In the genomic region with DNA sequence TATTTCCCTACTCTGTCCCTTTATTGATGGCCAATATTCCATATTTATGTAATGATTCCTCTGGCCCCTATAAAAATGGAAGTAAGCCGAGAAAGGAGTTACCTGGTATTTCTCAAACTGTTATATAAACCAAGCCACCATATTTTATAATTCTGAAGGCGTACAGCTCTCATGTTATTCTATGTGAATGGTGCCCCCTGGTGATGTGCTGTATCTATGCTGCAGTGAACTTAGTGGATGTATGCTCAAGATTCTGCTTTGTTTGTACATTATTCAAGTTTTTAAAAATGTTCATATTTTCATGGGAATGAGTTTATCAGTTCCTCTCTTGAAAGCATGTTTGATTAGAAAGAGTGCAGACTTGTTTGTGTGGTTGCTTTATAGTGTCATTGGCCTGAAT, we compare ENCODE assay signal across 9 cellular contexts.
DNase-seq lines count a peak whose midpoint lies in the region; ATAC-seq, FAIRE-seq and TF ChIP-seq lines count a peak whose summit lies in the region.
"Had no signal": no experiment of that assay in that cellular context is flagged by ENCODE, and none has a peak within 500 bp of the region (broad histone marks: within the 10 kb centered on the region; RNA-seq: fewer than 3 reads in every experiment).

No MANE protein-coding gene starts in this region.

- no peak overlapping the region for H3K4me2 ChIP-seq in astrocyte (ENCODE audit: low read length)

- H3K9ac ChIP-seq in astrocyte (ENCODE audit: low read length), result no peak overlapping the region

- H4K20me1 ChIP-seq in astrocyte (ENCODE audit: insufficient read depth, low read length), result no peaks in the 10 kb centered on the region

- CTCF ChIA-PET in CD4-positive, alpha-beta T cell (lab: Charles Lee), result no interaction called here

- FAIRE-seq in D721Med (lab: Jason Lieb, UNC), result peak; percentile 55
- no peak for FAIRE-seq in astrocyte (lab: Jason Lieb, UNC)
- FAIRE-seq: endometrium had no signal

- no peak overlapping the region for H3K4me3 Mint-ChIP-seq in astrocyte (ENCODE audit: unreplicated experiment)
- H3K4me3 Mint-ChIP-seq in CD4-positive, alpha-beta T cell, result no peak overlapping the region
- no peak overlapping the region for H3K4me3 Mint-ChIP-seq in natural killer cell treated with Interleukin-12 subunit alpha and Interleukin-12 subunit beta and Interleukin-15 and Interleukin-18, amount 100 ng/mL, for 72 hours

- no peaks in the 10 kb centered on the region for H3K79me2 ChIP-seq in astrocyte (ENCODE audit: insufficient read depth, low read length)

- no peaks in the 10 kb centered on the region for H3K36me3 ChIP-seq in astrocyte (ENCODE audit: insufficient read depth, low read length)

- H3K9me3 ChIP-seq in astrocyte (ENCODE audit: insufficient read depth, low read depth, low read length), result no peaks in the 10 kb centered on the region
- no peaks in the 10 kb centered on the region for H3K9me3 ChIP-seq in CD4-positive, alpha-beta T cell (ENCODE audit: control insufficient read depth, low read length)

- intact Hi-C loops in left colon (cut with DNase I, micrococcal nuclease), result no loop called here
- intact Hi-C loops in CD4-positive, alpha-beta T cell (cut with DNase I, micrococcal nuclease), result no loop called here

- no peak overlapping the region for H3K4me3 ChIP-seq in astrocyte (ENCODE audit: insufficient read depth, low read depth, low read length)

- no peak overlapping the region for H3K27ac ChIP-seq in astrocyte (ENCODE audit: low read depth, low read length)
- no peak overlapping the region for H3K27ac ChIP-seq in CD4-positive, alpha-beta T cell (ENCODE audit: low read depth, low read length)

- no peaks in the 10 kb centered on the region for H3K27me3 Mint-ChIP-seq in astrocyte (ENCODE audit: low read depth, unreplicated experiment)
- H3K27me3 Mint-ChIP-seq in CD4-positive, alpha-beta T cell, result no peaks in the 10 kb centered on the region
- H3K27me3 Mint-ChIP-seq in natural killer cell treated with Interleukin-12 subunit alpha and Interleukin-12 subunit beta and Interleukin-15 and Interleukin-18, amount 100 ng/mL, for 72 hours, result no peaks in the 10 kb centered on the region

- peak; percentile 83 for TF ChIP-seq CTCF in D721Med (IDR thresholded peaks at IDR 0.05; ENCODE audit: insufficient read depth, missing control alignments)
- TF ChIP-seq CTCF in astrocyte (IDR thresholded peaks at IDR 0.05; ENCODE audit: insufficient read depth, low read depth, low read length), result peak; percentile 80
- TF ChIP-seq CTCF in CD4-positive, alpha-beta T cell (IDR thresholded peaks at IDR 0.05), result no peak

- no peak overlapping the region for H3K27ac Mint-ChIP-seq in astrocyte (ENCODE audit: unreplicated experiment)
- H3K27ac Mint-ChIP-seq in CD4-positive, alpha-beta T cell, result no peak overlapping the region
- no peak overlapping the region for H3K27ac Mint-ChIP-seq in natural killer cell treated with Interleukin-12 subunit alpha and Interleukin-12 subunit beta and Interleukin-15 and Interleukin-18, amount 100 ng/mL, for 72 hours

- peaks cover 15% of the 10 kb centered on the region for H3K4me1 ChIP-seq in astrocyte (ENCODE audit: insufficient read depth, low read length)

- POLR2A ChIA-PET in CD4-positive, alpha-beta T cell (lab: Charles Lee), result no interaction called here

- H2AFZ ChIP-seq in astrocyte (ENCODE audit: low read depth, low read length), result no peak overlapping the region

- no peaks in the 10 kb centered on the region for H3K9me3 Mint-ChIP-seq in astrocyte (ENCODE audit: unreplicated experiment)
- H3K9me3 Mint-ChIP-seq in CD4-positive, alpha-beta T cell, result peaks cover 25% of the 10 kb centered on the region
- peaks cover 13% of the 10 kb centered on the region for H3K9me3 Mint-ChIP-seq in natural killer cell treated with Interleukin-12 subunit alpha and Interleukin-12 subunit beta and Interleukin-15 and Interleukin-18, amount 100 ng/mL, for 72 hours

- ATAC-seq in left colon (peak; percentile 50), HG03025 (IDR thresholded peaks at IDR 0.05; ENCODE audit: low FRiP score, unreplicated experiment) (no peak)
- ATAC-seq in CD4-positive, alpha-beta T cell (ENCODE audit: poor library complexity), result no peak
- ATAC-seq in natural killer cell treated with Interleukin-12 subunit alpha and Interleukin-12 subunit beta and Interleukin-15 and Interleukin-18, amount 100 ng/mL, for 72 hours, result no peak

- H3K4me1 Mint-ChIP-seq in astrocyte (ENCODE audit: low read depth, unreplicated experiment), result peaks cover 21% of the 10 kb centered on the region
- H3K4me1 Mint-ChIP-seq in CD4-positive, alpha-beta T cell (ENCODE audit: low read depth), result no peaks in the 10 kb centered on the region
- H3K4me1 Mint-ChIP-seq in natural killer cell treated with Interleukin-12 subunit alpha and Interleukin-12 subunit beta and Interleukin-15 and Interleukin-18, amount 100 ng/mL, for 72 hours (ENCODE audit: low read depth in 2 of 2), result no peaks in the 10 kb centered on the region

- no peaks in the 10 kb centered on the region for H3K36me3 Mint-ChIP-seq in astrocyte (ENCODE audit: low read depth, unreplicated experiment)
- no peaks in the 10 kb centered on the region for H3K36me3 Mint-ChIP-seq in CD4-positive, alpha-beta T cell (ENCODE audit: low read depth)
- no peaks in the 10 kb centered on the region for H3K36me3 Mint-ChIP-seq in natural killer cell treated with Interleukin-12 subunit alpha and Interleukin-12 subunit beta and Interleukin-15 and Interleukin-18, amount 100 ng/mL, for 72 hours

- H3K27me3 ChIP-seq in astrocyte (ENCODE audit: insufficient read depth, low read length), result no peaks in the 10 kb centered on the region
- no peaks in the 10 kb centered on the region for H3K27me3 ChIP-seq in CD4-positive, alpha-beta T cell (ENCODE audit: control insufficient read depth, insufficient read depth, low read length)

- DNase-seq in D721Med (ENCODE audit: insufficient read length, low spot score) (no peak), LoVo (ENCODE audit: low spot score) (peak; percentile 16), astrocyte (ENCODE audit: low read depth) (peak; percentile 31), left colon (peak in 1 of 2 donors; percentile 46), GOT3 (lab: John Stamatoyannopoulos, UW) (no peak)
- no peak for DNase-seq in CD4-positive, alpha-beta T cell
- no peak for DNase-seq in natural killer cell treated with Interleukin-12 subunit alpha and Interleukin-12 subunit beta and Interleukin-15 and Interleukin-18, amount 100 ng/mL, for 72 hours (ENCODE audit: low spot score)

Comparison
In these comparisons a context has a peak if more than half of its experiments do, and no peak if none do; other contexts are left out.
1. DNase-seq: peak in LoVo (single experiment) and astrocyte (single experiment); none in D721Med (single experiment), GOT3 (single experiment), CD4-positive, alpha-beta T cell (0 of 10) and natural killer cell treated with Interleukin-12 subunit alpha and Interleukin-12 subunit beta and Interleukin-15 and Interleukin-18, amount 100 ng/mL, for 72 hours (single experiment).